Comparison of ENCODE assay signal across 8 cellular contexts in the genomic region with DNA sequence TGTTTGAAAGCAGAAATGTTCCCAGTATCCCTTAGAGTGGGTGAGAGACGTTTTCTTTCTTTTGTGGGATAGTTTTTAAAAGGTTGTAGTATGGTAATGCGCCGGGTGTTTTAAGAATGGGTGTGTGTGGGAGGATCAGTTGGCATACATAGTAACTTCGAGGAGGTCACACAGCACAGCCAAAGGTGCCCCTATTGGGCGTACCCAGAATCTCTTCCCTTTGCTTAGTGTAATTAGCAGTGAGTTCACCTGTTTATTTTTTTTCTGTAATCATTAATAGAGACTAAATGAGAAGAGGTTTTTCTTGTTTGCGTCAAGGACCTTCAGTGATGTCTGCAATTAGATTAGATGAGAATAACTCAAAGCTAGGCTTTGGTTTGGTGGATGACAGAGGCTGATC. TPM values are rescaled to one million over a fixed set of nuclear protein-coding genes. Genes with fewer than 3 reads are reported as not detected.
DNase-seq lines count a peak whose midpoint lies in the region; ATAC-seq, FAIRE-seq and TF ChIP-seq lines count a peak whose summit lies in the region.

No MANE protein-coding gene starts in this region.

- no peak overlapping the region for H3K4me3 Mint-ChIP-seq in natural killer cell
- no peak overlapping the region for H3K4me3 Mint-ChIP-seq in natural killer cell treated with Interleukin-12 subunit alpha and Interleukin-12 subunit beta and Interleukin-15 and Interleukin-18, amount 100 ng/mL, for 72 hours

- DNase-seq in natural killer cell (no peak), kidney (no peak), vagina (ENCODE audit: extremely low spot score in 2 of 2) (no peak), Ammon's horn (ENCODE audit: low spot score) (no peak), GOT3 (lab: John Stamatoyannopoulos, UW) (no peak)
- DNase-seq in natural killer cell treated with Interleukin-12 subunit alpha and Interleukin-12 subunit beta and Interleukin-15 and Interleukin-18, amount 100 ng/mL, for 72 hours (ENCODE audit: low spot score), result no peak

- no peaks in the 10 kb centered on the region for H3K9me3 ChIP-seq in kidney (ENCODE audit: control insufficient read depth in 1 of 2, low read length in 2 of 2)
- no peaks in the 10 kb centered on the region for H3K9me3 ChIP-seq in vagina

- no peak for FAIRE-seq in kidney (lab: Jason Lieb, UNC)

- no peaks in the 10 kb centered on the region for H3K27me3 Mint-ChIP-seq in natural killer cell (ENCODE audit: low read depth in 2 of 2)
- no peaks in the 10 kb centered on the region for H3K27me3 Mint-ChIP-seq in natural killer cell treated with Interleukin-12 subunit alpha and Interleukin-12 subunit beta and Interleukin-15 and Interleukin-18, amount 100 ng/mL, for 72 hours

- H3K27ac ChIP-seq in kidney (ENCODE audit: low read depth in 2 of 2, low read length in 2 of 2) (peak overlapping the region in 1 of 2 donors; percentile 90), vagina (peak overlapping the region; percentile 94)

- H3K4me1 Mint-ChIP-seq in natural killer cell, result peaks cover 31 to 33% of the 10 kb centered on the region in 2 donors
- peaks cover 26 to 39% of the 10 kb centered on the region in 2 donors for H3K4me1 Mint-ChIP-seq in natural killer cell treated with Interleukin-12 subunit alpha and Interleukin-12 subunit beta and Interleukin-15 and Interleukin-18, amount 100 ng/mL, for 72 hours (ENCODE audit: low read depth in 2 of 2)

- peaks cover 9 to 20% of the 10 kb centered on the region in 2 donors for H3K4me1 ChIP-seq in kidney (ENCODE audit: control insufficient read depth in 1 of 2, insufficient read depth in 1 of 2, low read depth in 1 of 2, low read length in 2 of 2)
- H3K4me1 ChIP-seq in vagina, result peaks cover 57% of the 10 kb centered on the region

- intact Hi-C loops in natural killer cell (cut with micrococcal nuclease) (loop anchor here (10.0 kb wide), 1 partner anchor 475 kb away; the partner anchor contains the start of gene GGCT), kidney (cut with DNase I) (no loop called here), vagina (cut with DNase I) (loop anchor here (10.0 kb wide), 1 partner anchor 105 kb away; the partner anchor contains the start of gene MTURN)

- ATAC-seq in natural killer cell, result no peak
- no peak for ATAC-seq in natural killer cell treated with Interleukin-12 subunit alpha and Interleukin-12 subunit beta and Interleukin-15 and Interleukin-18, amount 100 ng/mL, for 72 hours
- ATAC-seq in GM19455 (IDR thresholded peaks at IDR 0.05; ENCODE audit: unreplicated experiment), result no peak

- no peaks in the 10 kb centered on the region for H3K36me3 Mint-ChIP-seq in natural killer cell
- no peaks in the 10 kb centered on the region for H3K36me3 Mint-ChIP-seq in natural killer cell treated with Interleukin-12 subunit alpha and Interleukin-12 subunit beta and Interleukin-15 and Interleukin-18, amount 100 ng/mL, for 72 hours

- TF ChIP-seq POLR2A in vagina (IDR thresholded peaks at IDR 0.05), result no peak

- peak overlapping the region in 1 of 2 donors; percentile 82 for H3K9ac ChIP-seq in kidney (ENCODE audit: low read length in 2 of 2)

- H3K4me3 ChIP-seq in WI38 (ENCODE audit: low read depth, low read length) (peak overlapping the region; percentile 77), kidney (ENCODE audit: low read length in 2 of 2) (peak overlapping the region; percentile 92 to 93), vagina (peak overlapping the region in 1 of 2 donors; percentile 80)

- TF ChIP-seq CTCF in natural killer cell (IDR thresholded peaks at IDR 0.05), result no peak
- no peak for TF ChIP-seq CTCF in WI38 (IDR thresholded peaks at IDR 0.05; ENCODE audit: low read depth, low read length)
- TF ChIP-seq CTCF in kidney (IDR thresholded peaks at IDR 0.05; ENCODE audit: borderline replicate concordance, extremely low read depth, insufficient read depth), result no peak
- TF ChIP-seq CTCF in vagina (IDR thresholded peaks at IDR 0.05), result no peak

- no peaks in the 10 kb centered on the region for H3K9me3 Mint-ChIP-seq in natural killer cell
- no peaks in the 10 kb centered on the region for H3K9me3 Mint-ChIP-seq in natural killer cell treated with Interleukin-12 subunit alpha and Interleukin-12 subunit beta and Interleukin-15 and Interleukin-18, amount 100 ng/mL, for 72 hours

- peak overlapping the region; percentile 72 to 92 for H3K27ac Mint-ChIP-seq in natural killer cell
- H3K27ac Mint-ChIP-seq in natural killer cell treated with Interleukin-12 subunit alpha and Interleukin-12 subunit beta and Interleukin-15 and Interleukin-18, amount 100 ng/mL, for 72 hours, result no peak overlapping the region

- no peaks in the 10 kb centered on the region for H3K27me3 ChIP-seq in vagina

- no peaks in the 10 kb centered on the region for H3K36me3 ChIP-seq in kidney (ENCODE audit: control insufficient read depth in 1 of 2, insufficient read depth in 2 of 2, low read length in 2 of 2)
- no peaks in the 10 kb centered on the region for H3K36me3 ChIP-seq in vagina

RNA-seq across cellular contexts. Expression of gene PLEKHA8, which starts 1.5 kb away (rescaled TPM):
- total RNA-seq in natural killer cell (10 to 100 TPM in 2 of 3 donors, 1 to 10 TPM in 1; 8.7 to 12.8 (median 11.8) TPM), kidney (8.5 TPM), vagina (12.3 TPM)
- 10 to 100 TPM; 15.0 to 17.1 TPM for total RNA-seq in natural killer cell treated with Interleukin-12 subunit alpha and Interleukin-12 subunit beta and Interleukin-15 and Interleukin-18, amount 100 ng/mL, for 72 hours
- 4.8 TPM for polyA plus RNA-seq in kidney (ENCODE audit: insufficient read depth, low read depth, low replicate concordance)

RNA-seq across cellular contexts. Expression of gene FKBP14, which starts 3.2 kb away (rescaled TPM):
- total RNA-seq in natural killer cell (10 to 100 TPM; 11.1 to 13.4 (median 11.9) TPM), kidney (15.4 TPM), vagina (4.4 TPM)
- 10 to 100 TPM; 12.6 to 20.6 TPM for total RNA-seq in natural killer cell treated with Interleukin-12 subunit alpha and Interleukin-12 subunit beta and Interleukin-15 and Interleukin-18, amount 100 ng/mL, for 72 hours
- 3.2 TPM for polyA plus RNA-seq in kidney (ENCODE audit: insufficient read depth, low read depth, low replicate concordance)

RNA-seq across cellular contexts. Expression of gene SCRN1, which starts 40.1 kb away (rescaled TPM):
- total RNA-seq in natural killer cell, result 10 to 100 TPM; 23.4 to 31.3 (median 26.9) TPM
- 10 to 100 TPM in 1 of 2 donors, 1 to 10 TPM in 1; 9.0 to 19.5 TPM for total RNA-seq in natural killer cell treated with Interleukin-12 subunit alpha and Interleukin-12 subunit beta and Interleukin-15 and Interleukin-18, amount 100 ng/mL, for 72 hours
- 85.6 TPM for total RNA-seq in kidney
- polyA plus RNA-seq in kidney (ENCODE audit: insufficient read depth, low read depth, low replicate concordance), result 22.2 TPM
- total RNA-seq in vagina, result 40.8 TPM

Comparison
In these comparisons a context has a peak if more than half of its experiments do, and no peak if none do; other contexts are left out.
1. H3K27ac Mint-ChIP-seq: peak in natural killer cell (2 of 2); none in natural killer cell treated with Interleukin-12 subunit alpha and Interleukin-12 subunit beta and Interleukin-15 and Interleukin-18, amount 100 ng/mL, for 72 hours (0 of 2).